ENCODE assay signal across 19 cellular contexts in the genomic region with DNA sequence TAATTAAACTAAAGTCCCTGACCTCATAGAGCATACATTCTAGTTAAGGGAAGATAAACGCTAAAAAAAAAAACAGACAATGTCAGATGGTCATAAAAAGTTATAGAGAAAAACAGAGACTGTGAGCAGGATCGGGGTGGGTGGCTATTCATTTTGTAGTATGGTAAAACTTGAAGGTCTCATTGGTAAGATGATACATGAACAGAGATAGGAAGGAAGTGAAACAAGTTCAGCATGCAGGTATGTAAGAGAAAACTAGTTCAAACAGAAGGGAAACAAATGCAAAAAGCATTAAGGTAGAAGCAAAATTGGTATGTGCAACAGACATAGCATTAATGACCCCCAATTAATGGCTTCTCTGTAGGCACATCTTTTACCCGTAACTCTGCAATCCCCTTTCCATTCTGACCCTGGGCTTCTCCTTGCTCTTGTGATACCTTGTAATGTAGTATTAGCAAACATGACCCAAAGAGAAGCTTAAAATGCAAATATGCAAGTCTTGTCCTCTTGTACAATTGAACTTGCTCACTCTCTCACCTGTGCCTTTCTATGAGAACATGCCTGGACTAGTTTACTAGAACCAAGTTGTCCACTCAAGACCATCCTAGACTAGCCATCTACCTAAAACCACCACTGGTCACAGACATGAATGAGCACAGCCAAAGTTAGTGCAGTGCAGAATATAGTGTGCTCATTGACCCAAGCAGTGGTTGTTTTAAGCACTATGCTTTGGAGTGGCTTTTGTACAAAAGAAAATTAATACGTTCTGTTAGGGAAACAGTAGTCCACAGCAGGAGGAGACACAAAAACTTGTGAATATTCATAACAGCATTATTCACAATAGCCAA. TPM values are rescaled to one million over a fixed set of nuclear protein-coding genes. Genes with fewer than 3 reads are reported as not detected.
A peak's percentile ranks its signal among the peaks of the same experiment; 100 is the strongest.
DNase-seq lines count a peak whose midpoint lies in the region; ATAC-seq, FAIRE-seq and TF ChIP-seq lines count a peak whose summit lies in the region.
"Had no signal": no experiment of that assay in that cellular context is flagged by ENCODE, and none has a peak within 500 bp of the region (broad histone marks: within the 10 kb centered on the region; RNA-seq: fewer than 3 reads in every experiment).

No MANE protein-coding gene starts in this region.

- peaks cover 30 to 39% of the 10 kb centered on the region in 2 experiments; a peak in 3 of 4 replicates for H3K79me1 ChIP-seq in IMR-90 (ENCODE audit: low read depth in 1 of 2, low read length in 2 of 2)

- ATAC-seq in A549 (no peak), GM18861 (IDR thresholded peaks at IDR 0.05; ENCODE audit: unreplicated experiment) (peak; percentile 40), IMR-90 (ENCODE audit: low read depth) (no peak), HG02571 (IDR thresholded peaks at IDR 0.05; ENCODE audit: unreplicated experiment) (no peak)
- ATAC-seq: effector memory CD8-positive, alpha-beta T cell; natural killer cell treated with Interleukin-12 subunit alpha and Interleukin-12 subunit beta and Interleukin-15 and Interleukin-18, amount 100 ng/mL, for 72 hours had no signal

- TF ChIP-seq EP300 in A549 (IDR thresholded peaks at IDR 0.05) = no peak

- no peaks in the 10 kb centered on the region for H3K27me3 ChIP-seq in IMR-90 (ENCODE audit: control insufficient read depth, insufficient read depth, low read length)
- no peaks in the 10 kb centered on the region for H3K27me3 ChIP-seq in mammary epithelial cell (ENCODE audit: insufficient read depth, low read length)
- H3K27me3 ChIP-seq in effector memory CD4-positive, alpha-beta T cell (replicated peaks; ENCODE audit: control insufficient read depth, insufficient read depth, low read length, poor library complexity, severe bottlenecking) = no peaks in the 10 kb centered on the region

- H3K36me3 ChIP-seq in IMR-90 (ENCODE audit: control insufficient read depth, insufficient read depth, low read length) (0 out of 2 replicates have a peak, but pooled peaks cover 2% of the 10 kb centered on the region), mammary epithelial cell (ENCODE audit: insufficient read depth, low read length) (no peaks in the 10 kb centered on the region)
- H3K36me3 ChIP-seq in effector memory CD4-positive, alpha-beta T cell (ENCODE audit: control insufficient read depth, insufficient read depth, low read length) = no peaks in the 10 kb centered on the region

- CTCF ChIA-PET in A549 (lab: Yijun Ruan, JAX) (no interaction called here), IMR-90 (lab: Yijun Ruan, JAX) (no interaction called here), mammary epithelial cell (lab: Charles Lee; ENCODE audit: low non-redundant PET) (interaction anchor here (0.6 kb wide), 1 partner anchor 56 kb away, joined by 3 read pairs; no protein-coding TSS in a partner anchor)

- H3K9me3 ChIP-seq in A549 (no peaks in the 10 kb centered on the region), IMR-90 (ENCODE audit: control insufficient read depth, insufficient read depth, low read length) (no peaks in the 10 kb centered on the region), mammary epithelial cell (replicated peaks; ENCODE audit: insufficient read depth, low read length) (no peaks in the 10 kb centered on the region)
- no peaks in the 10 kb centered on the region for H3K9me3 ChIP-seq in effector memory CD4-positive, alpha-beta T cell (ENCODE audit: control insufficient read depth, low read length)
- H3K9me3 ChIP-seq: SK-N-SH had no signal

- H2BK15ac ChIP-seq in IMR-90 (ENCODE audit: low read depth, low read length) = no peak overlapping the region

- BruUV-seq in IMR-90 (replicated peaks; lab: Mats Ljungman, UMichigan) = no TSS peak
- BruUV-seq in mammary epithelial cell (replicated peaks; lab: Mats Ljungman, UMichigan) = no TSS peak

- no peak overlapping the region for H2AK9ac ChIP-seq in IMR-90 (replicated peaks; ENCODE audit: low read depth, low read length, poor library complexity)

- H3K27ac ChIP-seq in A549 (0 out of 6 replicates have a peak overlapping the region, but pooled peaks have one; percentile 6 to 11), IMR-90 (ENCODE audit: insufficient read depth, low read length) (no peak overlapping the region), mammary epithelial cell (ENCODE audit: insufficient read depth, low read depth, low read length) (no peak overlapping the region)
- no peak overlapping the region for H3K27ac ChIP-seq in effector memory CD4-positive, alpha-beta T cell (ENCODE audit: insufficient read depth, low read length, poor library complexity, severe bottlenecking)

- no peak overlapping the region for H3K14ac ChIP-seq in IMR-90 (replicated peaks; ENCODE audit: low read depth, low read length)

- H3K4me3 ChIP-seq in A549 = no peak overlapping the region
- no peak overlapping the region for H3K4me3 ChIP-seq in IMR-90 (ENCODE audit: insufficient read depth, low read depth, low read length)
- no peak overlapping the region for H3K4me3 ChIP-seq in mammary epithelial cell (replicated peaks in 1 of 3; ENCODE audit: insufficient read depth in 1 of 3, low read depth in 2 of 3, low read length in 3 of 3)
- no peak overlapping the region for H3K4me3 ChIP-seq in effector memory CD4-positive, alpha-beta T cell (ENCODE audit: insufficient read depth, low read depth, low read length, poor library complexity, severe bottlenecking)

- no peak overlapping the region for H3K4ac ChIP-seq in IMR-90 (ENCODE audit: low read depth, low read length)

- H2BK20ac ChIP-seq in IMR-90 (ENCODE audit: low read depth, low read length) = no peak overlapping the region

- H3K4me2 ChIP-seq in A549 = no peak overlapping the region
- no peak overlapping the region for H3K4me2 ChIP-seq in IMR-90 (ENCODE audit: low read depth, low read length)
- H3K4me2 ChIP-seq in mammary epithelial cell (ENCODE audit: insufficient read depth, low read depth, low read length) = peak overlapping the region; percentile 17
- H3K4me2 ChIP-seq: SK-N-SH had no signal

- POLR2A ChIA-PET in A549 (lab: Yijun Ruan, JAX) = no interaction called here
- POLR2A ChIA-PET in IMR-90 (lab: Charles Lee; ENCODE audit: unreplicated experiment) = no interaction called here

- no peak overlapping the region for H3K56ac ChIP-seq in IMR-90 (ENCODE audit: extremely low read depth, insufficient read depth, low read length)

- WGBS in A549 (ENCODE audit: missing lambda C conversion rate) = 95% methylated on average over 4 of the region's 4 CpGs
- WGBS in IMR-90 (ENCODE audit: extremely low coverage in 2 of 2, insufficient read length in 1 of 2), 2 experiments = no CpG with 5 or more reads among the region's 4 CpGs
- 97% methylated on average over 4 of the region's 4 CpGs for WGBS in mammary epithelial cell (ENCODE audit: low coverage, missing lambda C conversion rate)

- no peak overlapping the region for H2BK120ac ChIP-seq in IMR-90 (ENCODE audit: low read depth, low read length)

- TF ChIP-seq CTCF in A549 (IDR thresholded peaks at IDR 0.05) (no peak), IMR-90 (conservative IDR thresholded peaks at IDR 0.05; ENCODE audit: low read depth, low read length) (no peak), mammary epithelial cell (conservative IDR thresholded peaks at IDR 0.05 in 1 of 2, IDR thresholded peaks at IDR 0.05 in 1 of 2; ENCODE audit: extremely low read depth in 1 of 2, insufficient read depth in 1 of 2, low read depth in 1 of 2, low read length in 2 of 2) (no peak)

- in situ Hi-C loops in IMR-90 (cut with MboI; ENCODE audit: low sequenced_read_pairs) (no loop called here), mammary epithelial cell (cut with MboI; ENCODE audit: low sequenced_read_pairs in 2 of 2) (no loop called here)

- no peak overlapping the region for H4K91ac ChIP-seq in IMR-90 (ENCODE audit: insufficient read depth, low read depth, low read length)

- H4K20me1 ChIP-seq in IMR-90 (ENCODE audit: insufficient read depth, low read length) (peaks cover 6% of the 10 kb centered on the region; the same call in 1 of the 2 replicates), mammary epithelial cell (ENCODE audit: insufficient read depth, low read length) (no peaks in the 10 kb centered on the region)

- H3K9ac ChIP-seq in IMR-90 (ENCODE audit: low read depth, low read length) (no peak overlapping the region), mammary epithelial cell (ENCODE audit: insufficient read depth, low read length) (no peak overlapping the region)
- H3K9ac ChIP-seq: SK-N-SH had no signal

- H2AK5ac ChIP-seq in IMR-90 (ENCODE audit: low read depth, low read length) = no peak overlapping the region

- TF ChIP-seq POLR2A in A549 (IDR thresholded peaks at IDR 0.05; ENCODE audit: low read length) = no peak
- TF ChIP-seq POLR2A in IMR-90 (IDR thresholded peaks at IDR 0.05; ENCODE audit: low read depth, low read length) = no peak

- H2BK5ac ChIP-seq in IMR-90 (ENCODE audit: low read depth, low read length, poor library complexity, severe bottlenecking) = no peak overlapping the region

- no peak overlapping the region; the same call in 1 of the 2 replicates for H4K5ac ChIP-seq in IMR-90 (ENCODE audit: low read depth, low read length)

- dilution Hi-C loops in IMR-90 (cut with HindIII; ENCODE audit: low sequenced_read_pairs, unreplicated experiment) (no loop called here), mammary epithelial cell (cut with HindIII; ENCODE audit: low sequenced_read_pairs) (no loop called here)

- DNase-seq in A549 (ENCODE audit: low read depth in 1 of 2, low spot score in 1 of 2) (no peak), IMR-90 (no peak), mammary epithelial cell (peak; percentile 27), NCI-H524 treated with DMSO at 0.1 percent for 48 hours (lab: John Stamatoyannopoulos, UW) (no peak), HK-2 (ENCODE audit: unreplicated experiment) (no peak)
- no peak for DNase-seq in effector memory CD4-positive, alpha-beta T cell
- DNase-seq: activated CD4-positive, alpha-beta memory T cell treated with anti-CD3 and anti-CD28 coated beads for 36 hours; activated naive CD4-positive, alpha-beta T cell; anterior cingulate cortex; C1 segment of cervical spinal cord; effector memory CD8-positive, alpha-beta T cell; left colon; NCI-H1092; NCI-H2081 treated with DMSO at 0.1 percent for 48 hours; RPMI8226; SK-N-SH had no signal

- no peak overlapping the region for H4K8ac ChIP-seq in IMR-90 (ENCODE audit: low read depth in 2 of 2, low read length in 2 of 2)

- H2AFZ ChIP-seq in IMR-90 (replicated peaks; ENCODE audit: low read length, poor library complexity) = no peak overlapping the region
- H2AFZ ChIP-seq in mammary epithelial cell (ENCODE audit: low read depth, low read length) = peak overlapping the region; percentile 5

- no peaks in the 10 kb centered on the region for H3K4me1 ChIP-seq in A549
- no peaks in the 10 kb centered on the region for H3K4me1 ChIP-seq in IMR-90 (ENCODE audit: control insufficient read depth, insufficient read depth, low read length)
- H3K4me1 ChIP-seq in mammary epithelial cell (ENCODE audit: insufficient read depth, low read length) = peaks cover 10% of the 10 kb centered on the region
- H3K4me1 ChIP-seq in effector memory CD4-positive, alpha-beta T cell (ENCODE audit: control insufficient read depth, insufficient read depth, low read length, poor library complexity, severe bottlenecking) = peaks cover 5% of the 10 kb centered on the region

- intact Hi-C loops in IMR-90 (cut with micrococcal nuclease) = loop anchor here (5.0 kb wide), 1 partner anchor 40 kb away; no protein-coding TSS in a partner anchor
- intact Hi-C loops in mammary epithelial cell (cut with micrococcal nuclease) = no loop called here

- peaks cover 74% of the 10 kb centered on the region for H3K79me2 ChIP-seq in mammary epithelial cell (ENCODE audit: insufficient read depth, low read length)

- no peak for FAIRE-seq in A549 (lab: Jason Lieb, UNC)

- TF ChIP-seq RAD21 in A549 (conservative IDR thresholded peaks at IDR 0.05 in 1 of 2, IDR thresholded peaks at IDR 0.05 in 1 of 2) (no peak), IMR-90 (IDR thresholded peaks at IDR 0.05; ENCODE audit: low read length) (no peak)

- 0 out of 2 replicates have a peak overlapping the region, but pooled peaks have one; percentile 44 for H3K18ac ChIP-seq in IMR-90 (ENCODE audit: low read depth, low read length)

- no peak overlapping the region for H3K23ac ChIP-seq in IMR-90 (ENCODE audit: low read depth, low read length)

- H3K9me1 ChIP-seq in IMR-90 (ENCODE audit: insufficient read depth, low read length) = no peaks in the 10 kb centered on the region

RNA-seq across cellular contexts. Expression of gene BRAF, which starts 57.0 kb away (rescaled TPM):
- polyA plus RNA-seq in A549 (2011; rRNA removed) (16.9 and 19.7 TPM in 2 replicates), A549 (2017; fragmentation: RNase III; extraction: RNeasy Plus Mini Kit Qiagen cat#74134 plus additional on column Dnase treatment) (5.9 to 6.1 TPM (median 6.0 TPM) in 3 replicates), IMR-90 (2012; rRNA removed) (4.7 and 5.7 TPM in 2 replicates), mammary epithelial cell (7.6 TPM)
- polyA plus RNA-seq in A549 (2012; cell fraction: cytosol; rRNA removed) = 2.4 and 3.1 TPM in 2 replicates
- polyA plus RNA-seq in A549 (2012; cell fraction: nucleus; rRNA removed) = 2.6 and 3.9 TPM in 2 replicates
- polyA minus RNA-seq in A549 (2011; rRNA and poly(A)+ RNA removed) = 36.1 and 40.1 TPM in 2 replicates
- total RNA-seq in IMR-90 (2012; rRNA removed) (12.9 and 16.9 TPM in 2 replicates), mammary epithelial cell (10 to 100 TPM; 22.8 to 26.6 TPM)
- polyA plus RNA-seq in IMR-90 (2012; cell fraction: cytosol; rRNA removed) = 0.93 and 1.1 TPM in 2 replicates
- 1.2 and 12.8 TPM in 2 replicates for polyA plus RNA-seq in IMR-90 (2012; cell fraction: nucleus; rRNA removed; ENCODE audit: low replicate concordance)
- 33.0 TPM for polyA minus RNA-seq in mammary epithelial cell

Comparison
In these comparisons a context has a peak if more than half of its experiments do, and no peak if none do; other contexts are left out.
1. H3K27ac ChIP-seq: peak in A549 (2 of 2); none in IMR-90 (single experiment), mammary epithelial cell (single experiment) and effector memory CD4-positive, alpha-beta T cell (single experiment).